In the genomic region with DNA sequence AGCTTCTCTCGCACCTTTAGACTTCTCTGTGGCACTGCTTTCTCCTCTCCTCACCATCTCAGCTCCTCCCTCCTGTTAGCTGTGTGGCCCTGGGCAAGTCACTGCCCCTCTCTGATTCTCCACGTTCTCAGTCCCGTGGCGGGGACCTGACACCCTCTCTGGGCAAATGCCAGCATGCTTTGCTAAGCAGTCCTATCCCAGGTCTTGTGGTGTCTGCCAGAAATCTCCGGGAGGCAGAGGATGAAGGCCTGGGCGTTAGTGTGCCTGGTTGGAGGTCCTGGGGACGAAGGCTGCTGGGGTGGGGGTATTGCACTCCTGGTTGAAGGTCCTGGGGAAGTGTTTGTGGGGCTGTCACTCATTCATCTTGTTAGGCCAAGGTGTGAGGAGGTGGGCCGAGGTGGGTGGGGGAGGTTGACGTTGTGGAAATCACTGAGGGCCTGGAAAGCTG, we compare ENCODE assay signal across 6 cellular contexts. TPM values are rescaled to one million over a fixed set of nuclear protein-coding genes. Genes with fewer than 3 reads are reported as not detected.
"Had no signal": no experiment of that assay in that cellular context is flagged by ENCODE, and none has a peak within 500 bp of the region (broad histone marks: within the 10 kb centered on the region; RNA-seq: fewer than 3 reads in every experiment).

No MANE protein-coding gene starts in this region.

RNA-seq across cellular contexts. Expression of a gene that starts 54.4 kb away (rescaled TPM):
- total RNA-seq: activated CD8-positive, alpha-beta T cell treated with anti-CD3 and anti-CD28 coated beads, Interleukin-2, amount 10 ng/mL, durations not matched to agents 7 days and 5 days; activated naive CD4-positive, alpha-beta T cell treated with anti-CD3 and anti-CD28 coated beads, Interleukin-2, amount 50 U/mL, for 72 hours; activated T-helper 1 cell treated with anti-CD3 and anti-CD28 coated beads, Interleukin-12 subunit alpha, Interleukin-12 subunit beta, Interleukin-2, Interleukin-4 antibody, amounts not matched to agents 30 ng/mL and 10 ng/mL and 1 ng/mL, durations not matched to agents 14 hours and 24 hours and 36 hours; MCF 10A; SJSA1; T-helper 1 cell treated with Interleukin-12 subunit alpha and Interleukin-12 subunit beta and Interleukin-4 antibody, amounts not matched to agents 30 ng/mL and 1 ng/mL, for 36 hours had no signal
